ENCODE assay signal across 9 cellular contexts in the genomic region with DNA sequence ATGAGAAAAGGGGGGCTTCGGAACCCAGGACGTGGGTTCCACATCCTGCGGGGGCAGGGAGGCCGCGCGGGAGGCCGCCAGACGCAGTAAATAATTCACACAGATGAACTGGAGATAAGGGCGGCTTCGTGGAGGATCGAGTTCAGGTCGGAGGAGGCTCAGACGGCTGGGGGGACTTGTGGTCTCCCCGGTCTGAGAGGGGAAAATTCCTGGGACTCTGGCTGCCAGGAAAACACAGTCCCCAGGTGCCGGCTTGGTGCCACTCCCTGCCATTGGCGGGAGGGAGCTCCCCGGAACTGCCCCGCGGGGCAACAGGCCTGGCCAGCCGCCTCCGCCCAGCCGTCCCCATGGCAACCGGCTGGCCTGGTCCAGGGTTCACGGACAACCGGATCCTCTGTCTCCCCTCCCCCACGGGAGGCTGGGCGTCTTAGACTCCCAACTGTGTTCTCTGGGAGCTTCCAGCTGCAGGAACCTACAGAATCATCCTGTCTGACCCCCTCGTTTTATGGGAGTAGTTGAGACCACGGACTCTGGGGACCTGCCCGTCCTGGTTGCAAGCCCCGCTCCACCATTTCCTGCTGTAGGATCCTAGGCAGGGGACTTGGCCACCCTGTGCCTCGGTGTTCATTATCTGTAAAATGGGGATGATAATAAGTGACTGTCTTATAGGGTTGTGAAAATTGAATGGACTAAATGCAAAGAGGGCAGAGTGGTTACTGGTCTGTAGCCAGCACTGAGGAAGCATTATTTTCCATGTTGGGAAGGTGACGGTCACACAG. TPM values are rescaled to one million over a fixed set of nuclear protein-coding genes. Genes with fewer than 3 reads are reported as not detected.
DNase-seq lines count a peak whose midpoint lies in the region; ATAC-seq and TF ChIP-seq lines count a peak whose summit lies in the region.
"Had no signal": no experiment of that assay in that cellular context is flagged by ENCODE, and none has a peak within 500 bp of the region (broad histone marks: within the 10 kb centered on the region; RNA-seq: fewer than 3 reads in every experiment).

No MANE protein-coding gene starts in this region.

- CTCF ChIA-PET in activated CD4-positive, alpha-beta T cell treated with anti-CD3 and anti-CD28 coated beads for 36 hours (lab: Charles Lee), result no interaction called here

- H3K9me3 ChIP-seq in endocrine pancreas (ENCODE audit: control insufficient read depth, low read length), result no peaks in the 10 kb centered on the region

- no peaks in the 10 kb centered on the region for H3K4me1 ChIP-seq in endocrine pancreas (ENCODE audit: control insufficient read depth, insufficient read depth, low read length)

- peak overlapping the region; percentile 81 for H3K27ac ChIP-seq in C4-2B
- H3K27ac ChIP-seq: KMS-11 had no signal

- DNase-seq in NCI-H2196 (lab: John Stamatoyannopoulos, UW; ENCODE audit: unreplicated experiment), result peak; percentile 96
- DNase-seq in midbrain (lab: John Stamatoyannopoulos, UW), result peak; percentile 75
- DNase-seq in activated CD4-positive, alpha-beta T cell treated with anti-CD3 and anti-CD28 coated beads for 36 hours, result no peak
- DNase-seq in NCI-H1694 (lab: John Stamatoyannopoulos, UW), result no peak

- no peak overlapping the region for H3K27ac Mint-ChIP-seq in activated CD4-positive, alpha-beta T cell treated with anti-CD3 and anti-CD28 coated beads for 36 hours

- intact Hi-C loops in activated CD4-positive, alpha-beta T cell treated with anti-CD3 and anti-CD28 coated beads for 36 hours (cut with DNase I, micrococcal nuclease), result no loop called here

- ATAC-seq in HG03469 (IDR thresholded peaks at IDR 0.05; ENCODE audit: unreplicated experiment), result no peak
- ATAC-seq in activated CD4-positive, alpha-beta T cell treated with anti-CD3 and anti-CD28 coated beads for 36 hours, result no peak
- no peak for ATAC-seq in GM19395 (IDR thresholded peaks at IDR 0.05; ENCODE audit: unreplicated experiment)

- H3K36me3 ChIP-seq in endocrine pancreas (ENCODE audit: control insufficient read depth, insufficient read depth, low read length), result no peaks in the 10 kb centered on the region

- peak overlapping the region; percentile 19 for H3K9ac ChIP-seq in endocrine pancreas (ENCODE audit: control insufficient read depth, insufficient read depth, low read length)
- H3K9ac ChIP-seq: KMS-11 had no signal

- H3K4me3 ChIP-seq in endocrine pancreas (ENCODE audit: control insufficient read depth, insufficient read depth, low read length), result no peak overlapping the region

- no peak for TF ChIP-seq CTCF in C4-2B (conservative IDR thresholded peaks at IDR 0.05)

- H3K36me3 Mint-ChIP-seq in activated CD4-positive, alpha-beta T cell treated with anti-CD3 and anti-CD28 coated beads for 36 hours (ENCODE audit: low read depth), result no peaks in the 10 kb centered on the region

- POLR2A ChIA-PET in activated CD4-positive, alpha-beta T cell treated with anti-CD3 and anti-CD28 coated beads for 36 hours (lab: Charles Lee), result no interaction called here

- H3K9me3 Mint-ChIP-seq in activated CD4-positive, alpha-beta T cell treated with anti-CD3 and anti-CD28 coated beads for 36 hours (ENCODE audit: low read depth), result no peaks in the 10 kb centered on the region

- peaks cover 2% of the 10 kb centered on the region for H3K4me1 Mint-ChIP-seq in activated CD4-positive, alpha-beta T cell treated with anti-CD3 and anti-CD28 coated beads for 36 hours

- H3K4me3 Mint-ChIP-seq in activated CD4-positive, alpha-beta T cell treated with anti-CD3 and anti-CD28 coated beads for 36 hours, result no peak overlapping the region

- H3K27me3 Mint-ChIP-seq in activated CD4-positive, alpha-beta T cell treated with anti-CD3 and anti-CD28 coated beads for 36 hours, result peaks cover 66% of the 10 kb centered on the region

- H3K27me3 ChIP-seq in endocrine pancreas (ENCODE audit: control insufficient read depth, insufficient read depth, low read length), result no peaks in the 10 kb centered on the region

RNA-seq across cellular contexts. Expression of a gene that starts 9.6 kb away (rescaled TPM):
- under 1 TPM; 0.48 to 0.49 TPM for total RNA-seq in activated CD4-positive, alpha-beta T cell treated with anti-CD3 and anti-CD28 coated beads for 36 hours

RNA-seq across cellular contexts. Expression of a gene that starts 31.5 kb away (rescaled TPM):
- total RNA-seq in activated CD4-positive, alpha-beta T cell treated with anti-CD3 and anti-CD28 coated beads for 36 hours, result 10 to 100 TPM in 1 of 2 experiments, 1 to 10 TPM in 1; 9.0 to 13.1 TPM

Comparison
In these comparisons a context has a peak if more than half of its experiments do, and no peak if none do; other contexts are left out.
1. DNase-seq: peak in NCI-H2196 (single experiment) and midbrain (single experiment); none in activated CD4-positive, alpha-beta T cell treated with anti-CD3 and anti-CD28 coated beads for 36 hours (single experiment) and NCI-H1694 (single experiment).